ENCODE assay signal across 8 cellular contexts in the genomic region with DNA sequence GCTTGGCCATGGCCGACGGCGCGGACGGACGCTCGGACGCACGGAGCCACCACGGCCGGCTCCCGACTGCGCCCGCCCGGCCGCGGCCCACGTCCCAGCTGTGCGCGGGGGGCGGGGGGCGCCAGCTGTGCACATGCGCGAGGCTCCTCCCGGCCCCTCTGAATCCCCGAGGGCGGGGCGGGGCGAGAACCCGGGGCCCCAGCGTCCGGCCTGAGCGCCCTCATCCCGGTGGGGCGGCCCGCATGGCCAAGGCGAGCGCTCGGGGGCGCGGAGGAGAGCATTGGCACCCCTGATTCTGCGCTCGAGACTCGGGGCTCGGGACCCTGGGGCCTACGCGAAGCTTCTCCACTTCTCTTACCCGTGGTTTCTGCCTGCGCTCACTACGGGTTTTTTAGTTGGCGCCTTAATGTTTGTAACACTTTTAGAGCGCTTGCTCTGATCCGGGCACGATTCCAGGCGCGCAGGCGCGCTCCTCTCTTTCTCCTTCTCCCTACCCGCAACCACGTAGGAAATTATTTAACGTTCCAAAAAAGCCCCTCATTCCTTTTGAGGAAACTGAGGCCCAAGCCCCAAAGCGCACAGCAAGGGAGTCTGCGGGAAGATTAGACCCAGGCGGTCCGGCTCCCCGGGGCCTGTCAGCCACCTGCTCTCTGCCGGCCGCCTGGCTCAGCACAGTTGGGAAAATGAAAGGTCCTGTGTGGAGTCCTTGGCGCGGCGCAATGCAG. TPM values are rescaled to one million over a fixed set of nuclear protein-coding genes. Genes with fewer than 3 reads are reported as not detected.
A peak's percentile ranks its signal among the peaks of the same experiment; 100 is the strongest.
DNase-seq lines count a peak whose midpoint lies in the region; ATAC-seq and TF ChIP-seq lines count a peak whose summit lies in the region.

A gene with protein sequence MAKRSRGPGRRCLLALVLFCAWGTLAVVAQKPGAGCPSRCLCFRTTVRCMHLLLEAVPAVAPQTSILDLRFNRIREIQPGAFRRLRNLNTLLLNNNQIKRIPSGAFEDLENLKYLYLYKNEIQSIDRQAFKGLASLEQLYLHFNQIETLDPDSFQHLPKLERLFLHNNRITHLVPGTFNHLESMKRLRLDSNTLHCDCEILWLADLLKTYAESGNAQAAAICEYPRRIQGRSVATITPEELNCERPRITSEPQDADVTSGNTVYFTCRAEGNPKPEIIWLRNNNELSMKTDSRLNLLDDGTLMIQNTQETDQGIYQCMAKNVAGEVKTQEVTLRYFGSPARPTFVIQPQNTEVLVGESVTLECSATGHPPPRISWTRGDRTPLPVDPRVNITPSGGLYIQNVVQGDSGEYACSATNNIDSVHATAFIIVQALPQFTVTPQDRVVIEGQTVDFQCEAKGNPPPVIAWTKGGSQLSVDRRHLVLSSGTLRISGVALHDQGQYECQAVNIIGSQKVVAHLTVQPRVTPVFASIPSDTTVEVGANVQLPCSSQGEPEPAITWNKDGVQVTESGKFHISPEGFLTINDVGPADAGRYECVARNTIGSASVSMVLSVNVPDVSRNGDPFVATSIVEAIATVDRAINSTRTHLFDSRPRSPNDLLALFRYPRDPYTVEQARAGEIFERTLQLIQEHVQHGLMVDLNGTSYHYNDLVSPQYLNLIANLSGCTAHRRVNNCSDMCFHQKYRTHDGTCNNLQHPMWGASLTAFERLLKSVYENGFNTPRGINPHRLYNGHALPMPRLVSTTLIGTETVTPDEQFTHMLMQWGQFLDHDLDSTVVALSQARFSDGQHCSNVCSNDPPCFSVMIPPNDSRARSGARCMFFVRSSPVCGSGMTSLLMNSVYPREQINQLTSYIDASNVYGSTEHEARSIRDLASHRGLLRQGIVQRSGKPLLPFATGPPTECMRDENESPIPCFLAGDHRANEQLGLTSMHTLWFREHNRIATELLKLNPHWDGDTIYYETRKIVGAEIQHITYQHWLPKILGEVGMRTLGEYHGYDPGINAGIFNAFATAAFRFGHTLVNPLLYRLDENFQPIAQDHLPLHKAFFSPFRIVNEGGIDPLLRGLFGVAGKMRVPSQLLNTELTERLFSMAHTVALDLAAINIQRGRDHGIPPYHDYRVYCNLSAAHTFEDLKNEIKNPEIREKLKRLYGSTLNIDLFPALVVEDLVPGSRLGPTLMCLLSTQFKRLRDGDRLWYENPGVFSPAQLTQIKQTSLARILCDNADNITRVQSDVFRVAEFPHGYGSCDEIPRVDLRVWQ (N-terminal part only) (minus strand): TSS at position 70 of the 725 bp plus-strand sequence. CDS start 60 bp downstream, at position 10.

- WGBS in GM23248 (ENCODE audit: low coverage in 1 of 2, low lambda C conversion rate in 2 of 2, missing lambda C conversion rate in 2 of 2), 2 experiments = 1 to 2% methylated on average over 44 to 58 of the region's 71 CpGs
- WGBS in esophagus, 2 donors = 3 to 7% methylated on average over 52 to 71 of the region's 71 CpGs
- WGBS in aorta, 2 donors = 1% methylated on average over 38 to 71 of the region's 71 CpGs

- H2AFZ ChIP-seq in GM23248 = peak within 1 kb of the TSS; percentile 66

- H4K20me1 ChIP-seq in GM23248 (ENCODE audit: insufficient read depth) = no peaks in the 10 kb centered on the region

- H3K79me2 ChIP-seq in GM23248 (ENCODE audit: insufficient read depth) = peaks cover 31% of the 10 kb centered on the region

- in situ Hi-C loops in GM23248 (cut with MboI) = no loop called here
- in situ Hi-C loops in Panc1 (cut with HindIII; ENCODE audit: low pct_unique_long_range_greater_than_20kb, low sequenced_read_pairs) = no loop called here

- POLR2A ChIA-PET in Panc1 (lab: Charles Lee) = no interaction called here

- H3K9ac ChIP-seq in GM23248 (peak within 1 kb of the TSS; percentile 97), muscle layer of colon (ENCODE audit: low read length) (peak within 1 kb of the TSS; percentile 71)

- DNase-seq in GM23248 (peak; percentile 86), Panc1 (ENCODE audit: low read depth, low spot score) (no peak), aorta (peak in 1 of 2 donors; percentile 89)

- no peaks in the 10 kb centered on the region for H3K9me3 ChIP-seq in GM23248 (ENCODE audit: low read depth)
- no peaks in the 10 kb centered on the region for H3K9me3 ChIP-seq in Panc1 (ENCODE audit: control insufficient read depth, insufficient read depth, low read depth, low read length)
- H3K9me3 ChIP-seq in esophagus (ENCODE audit: control insufficient read depth in 2 of 2, insufficient read depth in 1 of 2, low read depth in 1 of 2, low read length in 1 of 2) = peaks cover 0 to 4% of the 10 kb centered on the region in 2 donors
- no peaks in the 10 kb centered on the region for H3K9me3 ChIP-seq in muscle layer of colon (ENCODE audit: low read length)
- no peaks in the 10 kb centered on the region for H3K9me3 ChIP-seq in aorta (ENCODE audit: control insufficient read depth, low read length)

- H3K4me3 ChIP-seq in GM23248 (peak within 1 kb of the TSS; percentile 95), Panc1 (ENCODE audit: low read depth in 2 of 2, low read length in 2 of 2) (peak within 1 kb of the TSS in 1 of 2 experiments; percentile 35; a peak in 1 of 4 replicates), esophagus (ENCODE audit: low read depth in 1 of 2, low read length in 2 of 2) (peak within 1 kb of the TSS; percentile 41), muscle layer of colon (ENCODE audit: low read depth in 1 of 2, low read length in 2 of 2) (peak within 1 kb of the TSS; percentile 71 to 85), aorta (ENCODE audit: low read length in 2 of 2) (peak within 1 kb of the TSS; percentile 79 to 89)

- H3K36me3 ChIP-seq in GM23248 (ENCODE audit: low read depth) (no peaks in the 10 kb centered on the region), Panc1 (ENCODE audit: control insufficient read depth, insufficient read depth, low read length) (no peaks in the 10 kb centered on the region), esophagus (ENCODE audit: control insufficient read depth in 2 of 2, insufficient read depth in 2 of 2, low read length in 1 of 2) (no peaks in the 10 kb centered on the region), muscle layer of colon (ENCODE audit: insufficient read depth, low read length) (no peaks in the 10 kb centered on the region), aorta (ENCODE audit: control insufficient read depth in 1 of 2, insufficient read depth in 2 of 2, low read length in 1 of 2) (no peaks in the 10 kb centered on the region)

- H3K27me3 ChIP-seq in GM23248 (replicated peaks; ENCODE audit: insufficient read depth) = no peaks in the 10 kb centered on the region
- no peaks in the 10 kb centered on the region for H3K27me3 ChIP-seq in Panc1 (ENCODE audit: control insufficient read depth, insufficient read depth, low read length)
- no peaks in the 10 kb centered on the region for H3K27me3 ChIP-seq in esophagus (ENCODE audit: control insufficient read depth in 1 of 2, insufficient read depth in 2 of 2, low read length in 2 of 2)
- no peaks in the 10 kb centered on the region for H3K27me3 ChIP-seq in muscle layer of colon (ENCODE audit: control insufficient read depth in 1 of 2, insufficient read depth in 2 of 2, low read length in 2 of 2)
- H3K27me3 ChIP-seq in aorta (ENCODE audit: control insufficient read depth in 1 of 2, insufficient read depth in 2 of 2, low read length in 1 of 2) = no peaks in the 10 kb centered on the region

- H3K4me1 ChIP-seq in GM23248 (ENCODE audit: insufficient read depth) (no peaks in the 10 kb centered on the region), Panc1 (ENCODE audit: control insufficient read depth, insufficient read depth, low read length) (peaks cover 2% of the 10 kb centered on the region; the same call in 1 of the 2 replicates), esophagus (ENCODE audit: control insufficient read depth in 2 of 2, insufficient read depth in 2 of 2, low read length in 1 of 2) (peaks cover 0 to 2% of the 10 kb centered on the region in 2 donors), muscle layer of colon (ENCODE audit: insufficient read depth, low read length) (peaks cover 28% of the 10 kb centered on the region), aorta (ENCODE audit: control insufficient read depth in 1 of 2, insufficient read depth in 2 of 2, low read length in 2 of 2) (no peaks in the 10 kb centered on the region)

- peaks cover 10% of the 10 kb centered on the region for H3F3A ChIP-seq in GM23248 (ENCODE audit: insufficient read depth)

- H3K4me2 ChIP-seq in GM23248 (ENCODE audit: unreplicated experiment) = peak within 1 kb of the TSS; percentile 82

- no peak for TF ChIP-seq CTCF in Panc1 (IDR thresholded peaks at IDR 0.05)

- H3K27ac ChIP-seq in GM23248 = peak within 1 kb of the TSS; percentile 98
- peak within 1 kb of the TSS; percentile 48; the same call in 1 of the 2 replicates for H3K27ac ChIP-seq in Panc1 (ENCODE audit: low read length)
- H3K27ac ChIP-seq in esophagus (ENCODE audit: low read depth in 2 of 2, low read length in 1 of 2) = peak within 1 kb of the TSS; percentile 82 to 88
- H3K27ac ChIP-seq in muscle layer of colon (ENCODE audit: low read depth, low read length) = peak within 1 kb of the TSS; percentile 98
- peak within 1 kb of the TSS; percentile 92 to 98 for H3K27ac ChIP-seq in aorta (ENCODE audit: low read depth in 1 of 2, low read length in 2 of 2)

- CTCF ChIA-PET in Panc1 (lab: Charles Lee) = no interaction called here

- no peaks in the 10 kb centered on the region for H3K9me2 ChIP-seq in GM23248 (ENCODE audit: insufficient read depth)

- BruUV-seq in Panc1 (replicated peaks; lab: Mats Ljungman, UMichigan) = no TSS peak

- ATAC-seq in Panc1 = no peak
- peak; percentile 67 for ATAC-seq in aorta (ENCODE audit: low FRiP score)
- ATAC-seq in GM21737 (IDR thresholded peaks at IDR 0.05; ENCODE audit: unreplicated experiment) = no peak
- no peak for ATAC-seq in GM18867 (IDR thresholded peaks at IDR 0.05; ENCODE audit: unreplicated experiment)
- ATAC-seq in HG02642 (IDR thresholded peaks at IDR 0.05; ENCODE audit: poor library complexity, unreplicated experiment) = no peak

- intact Hi-C loops in Panc1 (cut with micrococcal nuclease; ENCODE audit: unreplicated experiment) (no loop called here), aorta (cut with DNase I) (loop anchor here in 1 of 2 donors (5.0 to 10.0 kb wide), 2 partner anchors 70 to 152 kb away; no protein-coding TSS in a partner anchor)

RNA-seq across cellular contexts. Expression of the gene that starts here (rescaled TPM):
- total RNA-seq in GM23248 (2014; rRNA removed; shearing (Covaris generic)) = 263 and 291 TPM in 2 replicates
- polyA plus RNA-seq in GM23248 (2016; fragmentation: Nextera tagmentation; extraction: Ambion mirVana) (222 and 235 TPM in 2 replicates), esophagus (1 to 10 TPM; 1.1 to 1.9 TPM), aorta (10 to 100 TPM; 10.6 to 63.0 TPM)
- total RNA-seq in Panc1 (2021; ENCODE audit: unreplicated experiment) (2.5 TPM), aorta (100 to 1,000 TPM; 100 to 109 TPM)
- 4.5 TPM for polyA plus RNA-seq in Panc1 (2012; ENCODE audit: insufficient read length)

Comparison
In these comparisons a context has a peak if more than half of its experiments do, and no peak if none do; other contexts are left out.
1. RNA of the gene that starts here (total RNA-seq): 263 to 291 TPM in GM23248 and 100 to 109 TPM in aorta; 2.5 TPM in Panc1 (single experiment); every median in the first group is over 10 times any median in the second.
2. RNA of the gene that starts here (polyA plus RNA-seq): 222 to 235 TPM in GM23248 and 10.6 to 63.0 TPM in aorta; 1.1 to 1.9 TPM in esophagus; every median in the first group is over 4 times any median in the second.
3. H3K27ac ChIP-seq: peak in every context shown above with its lines; median percentile 98 in GM23248; 98 in muscle layer of colon; 95 in aorta; 85 in esophagus; 48 in Panc1.